12 cellular contexts compared by ENCODE assay signal in genomic region chr21:17466166-17466565, GRCh38. TPM values are rescaled to one million over a fixed set of nuclear protein-coding genes. Genes with fewer than 3 reads are reported as not detected.
DNase-seq lines count a peak whose midpoint lies in the region; ATAC-seq, FAIRE-seq and TF ChIP-seq lines count a peak whose summit lies in the region.
"Had no signal": no experiment of that assay in that cellular context is flagged by ENCODE, and none has a peak within 500 bp of the region (broad histone marks: within the 10 kb centered on the region; RNA-seq: fewer than 3 reads in every experiment).

No MANE protein-coding gene starts in this region.

- H3K4me3 ChIP-seq in fibroblast of lung (replicated peaks in 1 of 4; ENCODE audit: control extremely low read depth in 1 of 4, insufficient read depth in 1 of 4, low read depth in 3 of 4, low read length in 4 of 4) (no peak overlapping the region), retinal pigment epithelial cell (ENCODE audit: low read length) (no peak overlapping the region)
- H3K4me3 ChIP-seq: sigmoid colon had no signal

- H2AFZ ChIP-seq in fibroblast of lung (ENCODE audit: low read length) = peak overlapping the region; percentile 80

- H3K4me2 ChIP-seq in fibroblast of lung (ENCODE audit: extremely low read depth, insufficient read depth, low read length) = no peak overlapping the region

- TF ChIP-seq POLR2A in H54 (IDR thresholded peaks at IDR 0.05; ENCODE audit: low read depth, low read length) = no peak

- peak; percentile 62 for FAIRE-seq in H54 (lab: Jason Lieb, UNC)

- no peak for ATAC-seq in GM18873 (IDR thresholded peaks at IDR 0.05; ENCODE audit: low FRiP score, unreplicated experiment)
- ATAC-seq: activated T-helper 17 cell treated with anti-CD3 and anti-CD28 coated beads, Interleukin-2, amount 50 U/mL, for 72 hours had no signal

- no peaks in the 10 kb centered on the region for H4K20me1 ChIP-seq in fibroblast of lung (ENCODE audit: control insufficient read depth, extremely low read depth, insufficient read depth, low read length)

- TF ChIP-seq CTCF in fibroblast of lung (conservative IDR thresholded peaks at IDR 0.05 in 1 of 2, IDR thresholded peaks at IDR 0.05 in 1 of 2; ENCODE audit: low read depth in 1 of 2, low read length in 2 of 2) (no peak), retinal pigment epithelial cell (conservative IDR thresholded peaks at IDR 0.05; ENCODE audit: low read depth, low read length) (no peak)

- H3K9ac ChIP-seq in fibroblast of lung (ENCODE audit: insufficient read depth, low read length) = no peak overlapping the region

- no peaks in the 10 kb centered on the region for H3K36me3 ChIP-seq in fibroblast of lung (ENCODE audit: control insufficient read depth, insufficient read depth, low read length)
- H3K36me3 ChIP-seq: sigmoid colon had no signal

- H3K9me3 ChIP-seq in fibroblast of lung (ENCODE audit: control insufficient read depth, insufficient read depth, low read depth, low read length) = no peaks in the 10 kb centered on the region
- H3K9me3 ChIP-seq: sigmoid colon had no signal

- no peaks in the 10 kb centered on the region for H3K27me3 ChIP-seq in fibroblast of lung (ENCODE audit: control insufficient read depth, insufficient read depth, low read length)
- H3K27me3 ChIP-seq: sigmoid colon had no signal

- no peaks in the 10 kb centered on the region for H3K79me2 ChIP-seq in fibroblast of lung (ENCODE audit: control insufficient read depth, insufficient read depth, low read length)

- DNase-seq in H54 (ENCODE audit: insufficient read length, low spot score) (no peak), RKO (ENCODE audit: low spot score) (peak; percentile 30), fibroblast of lung (ENCODE audit: low read depth in 2 of 2) (peak; percentile 43 to 87), retinal pigment epithelial cell (ENCODE audit: low read depth) (peak; percentile 68), COLO829 (ENCODE audit: low spot score) (no peak), HT-29 (ENCODE audit: low spot score) (no peak)
- no peak for DNase-seq in activated naive CD4-positive, alpha-beta T cell treated with anti-CD3 and anti-CD28 coated beads, Interleukin-2, amount 50 U/mL, for 16 hours
- DNase-seq: NCI-H2227 treated with DMSO at 0.1 percent for 48 hours, SHP77, sigmoid colon had no signal

- H3K27ac ChIP-seq in fibroblast of lung (ENCODE audit: insufficient read depth, low read length) = peak overlapping the region; percentile 30
- H3K27ac ChIP-seq: sigmoid colon had no signal

- H3K4me1 ChIP-seq in fibroblast of lung (ENCODE audit: control insufficient read depth, extremely low read depth, insufficient read depth, low read length) = peaks cover 5% of the 10 kb centered on the region

RNA-seq across cellular contexts. Expression of gene CXADR, which starts 46.7 kb away (rescaled TPM):
- total RNA-seq in fibroblast of lung = 9.0 and 9.9 TPM in 2 replicates
- polyA plus RNA-seq in fibroblast of lung = 0.69 and 4.2 TPM in 2 replicates
- polyA plus RNA-seq in fibroblast of lung (2012) = 0.66 and 1.3 TPM in 2 replicates
- 0.37 and 0.82 TPM in 2 replicates for polyA minus RNA-seq in fibroblast of lung (ENCODE audit: low replicate concordance)
- total RNA-seq in HT-29 (2014; rRNA removed; shearing (Covaris generic)) = 17.4 and 24.7 TPM in 2 replicates

Comparison
In these comparisons a context has a peak if more than half of its experiments do, and no peak if none do; other contexts are left out.
1. DNase-seq: peak in RKO (single experiment), fibroblast of lung (2 of 2) and retinal pigment epithelial cell (single experiment); none in H54 (single experiment), COLO829 (single experiment), HT-29 (single experiment) and activated naive CD4-positive, alpha-beta T cell treated with anti-CD3 and anti-CD28 coated beads, Interleukin-2, amount 50 U/mL, for 16 hours (single experiment).